26 cellular contexts compared by ENCODE assay signal in the genomic region with DNA sequence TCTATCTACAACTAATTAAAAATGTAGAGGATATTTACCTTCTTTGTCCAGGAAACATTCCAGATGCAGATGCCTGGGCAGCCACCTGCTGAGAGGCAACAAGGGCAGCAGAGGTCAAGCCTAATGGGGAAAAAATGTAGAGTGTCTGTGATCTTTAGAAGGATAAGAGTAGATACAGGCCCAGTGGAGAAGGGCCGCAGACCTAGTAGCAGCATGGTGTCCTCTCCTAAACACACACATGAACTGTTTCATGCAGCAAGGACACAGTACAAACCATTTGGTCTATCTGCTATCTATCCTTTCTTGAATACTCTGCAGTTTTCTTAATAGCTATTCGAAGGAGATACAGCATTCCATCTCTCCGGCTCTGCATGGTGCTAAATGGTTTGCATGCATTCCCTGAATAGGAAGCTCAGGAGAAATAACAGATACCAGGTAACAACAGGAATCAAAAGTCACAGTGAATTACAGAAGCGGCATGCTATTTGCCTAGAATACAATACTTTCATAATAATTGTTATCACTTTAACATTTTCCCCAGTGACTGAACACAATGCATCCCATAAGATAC.
DNase-seq lines count a peak whose midpoint lies in the region; ATAC-seq, FAIRE-seq and TF ChIP-seq lines count a peak whose summit lies in the region.
"Had no signal": no experiment of that assay in that cellular context is flagged by ENCODE, and none has a peak within 500 bp of the region (broad histone marks: within the 10 kb centered on the region; RNA-seq: fewer than 3 reads in every experiment).

No MANE protein-coding gene starts in this region.

- H3K18ac ChIP-seq in H1 (ENCODE audit: extremely low read depth, low read length) = no peak overlapping the region

- peak overlapping the region; percentile 8 for H3K9ac ChIP-seq in HUES48 (ENCODE audit: low read depth, low read length)
- no peak overlapping the region for H3K9ac ChIP-seq in H1 (replicated peaks in 1 of 4; ENCODE audit: extremely low read depth in 1 of 4, low read depth in 3 of 4, low read length in 3 of 4)
- H3K9ac ChIP-seq: KMS-11 had no signal

- DNase-seq in A549 (ENCODE audit: low read depth in 1 of 2, low spot score in 1 of 2) (no peak), H1 (ENCODE audit: low read depth in 1 of 2, low spot score in 2 of 2) (peak; percentile 51 to 62), GM20000 (ENCODE audit: low spot score) (no peak), spleen (no peak), osteocyte (ENCODE audit: extremely low spot score, unreplicated experiment) (no peak)
- no peak for DNase-seq in activated CD4-positive, alpha-beta T cell treated with anti-CD3 and anti-CD28 coated beads, Interleukin-2, amount 50 U/mL, for 48 hours
- DNase-seq: activated CD4-positive, alpha-beta T cell treated with anti-CD3 and anti-CD28 coated beads for 36 hours; activated T-cell treated with anti-CD3 and anti-CD28 coated beads, Interleukin-2, amount 50 U/mL, for 48 hours; CD4-positive, alpha-beta memory T cell; cerebellar nuclear complex; lower lobe of right lung; NCI-H1417; NCI-H446 treated with DMSO at 0.1 percent for 48 hours; NCI-H82; stimulated activated CD4-positive, alpha-beta T cell treated with anti-CD3 and anti-CD28 coated beads, Interleukin-4, amount 100 ng/mL, for 4 hours had no signal

- H3K27me3 ChIP-seq in HUES48 (ENCODE audit: control insufficient read depth, insufficient read depth, low read length) (no peaks in the 10 kb centered on the region), H1 (replicated peaks in 1 of 4; ENCODE audit: control insufficient read depth in 3 of 4, extremely low read depth in 1 of 4, insufficient read depth in 3 of 4, low read length in 3 of 4) (no peaks in the 10 kb centered on the region), spleen (replicated peaks in 1 of 7) (peaks cover 0 to 12% (median 0%) of the 10 kb centered on the region in 7 donors)
- H3K27me3 ChIP-seq: gastroesophageal sphincter, vagina had no signal

- H2AFZ ChIP-seq in H1 (ENCODE audit: low read length) = no peak overlapping the region

- no peaks in the 10 kb centered on the region for H3K9me3 Mint-ChIP-seq in nephron
- no peaks in the 10 kb centered on the region for H3K9me3 Mint-ChIP-seq in osteocyte (ENCODE audit: unreplicated experiment)
- H3K9me3 Mint-ChIP-seq: neural crest cell; stimulated activated memory B cell treated with anti-CD40 and anti-IgM and Interleukin-4, amounts not matched to agents 10 μg/mL and 1 μg/mL and 100 μg/mL, for 72 hours had no signal

- H3K36me3 Mint-ChIP-seq in nephron (ENCODE audit: low read depth) (peaks cover 80% of the 10 kb centered on the region), osteocyte (ENCODE audit: unreplicated experiment) (peaks cover 67% of the 10 kb centered on the region)
- H3K36me3 Mint-ChIP-seq: CD4-positive, alpha-beta memory T cell had no signal

- H3K14ac ChIP-seq in H1 (ENCODE audit: insufficient read length) = no peak overlapping the region

- no peak overlapping the region for H4K91ac ChIP-seq in H1 (replicated peaks; ENCODE audit: insufficient read length, low read length)

- no peaks in the 10 kb centered on the region for H3K23me2 ChIP-seq in H1 (ENCODE audit: low read depth, low read length)

- ATAC-seq in A549 = no peak
- ATAC-seq: activated CD4-positive, alpha-beta T cell treated with anti-CD3 and anti-CD28 coated beads for 36 hours; gastroesophageal sphincter; lower lobe of right lung; sciatic nerve; stimulated activated memory B cell treated with anti-CD40 and anti-IgM and Interleukin-4, amounts not matched to agents 10 μg/mL and 1 μg/mL and 100 μg/mL, for 72 hours had no signal

- intact Hi-C loops in spleen (cut with DNase I; ENCODE audit: low total_unique reads) = no loop called here

- 0 out of 2 replicates have a peak, but pooled peaks cover 2% of the 10 kb centered on the region for H3K79me1 ChIP-seq in H1 (ENCODE audit: low read depth, low read length)

- no peaks in the 10 kb centered on the region for H3K27me3 Mint-ChIP-seq in nephron (ENCODE audit: low read depth)
- no peaks in the 10 kb centered on the region for H3K27me3 Mint-ChIP-seq in osteocyte (ENCODE audit: unreplicated experiment)
- H3K27me3 Mint-ChIP-seq: stimulated activated memory B cell treated with anti-CD40 and anti-IgM and Interleukin-4, amounts not matched to agents 10 μg/mL and 1 μg/mL and 100 μg/mL, for 72 hours had no signal

- no peak for TF ChIP-seq POLR2A in A549 (IDR thresholded peaks at IDR 0.05; ENCODE audit: low read length)
- TF ChIP-seq POLR2A in H1 (IDR thresholded peaks at IDR 0.05; ENCODE audit: control extremely low read depth in 1 of 2, low read depth in 2 of 2, low read length in 2 of 2) = no peak
- no peak for TF ChIP-seq POLR2A in spleen (IDR thresholded peaks at IDR 0.05)

- H3K9me3 ChIP-seq in A549 (no peaks in the 10 kb centered on the region), HUES48 (ENCODE audit: control insufficient read depth, insufficient read depth, low read length) (no peaks in the 10 kb centered on the region), H1 (ENCODE audit: insufficient read depth in 2 of 2, low read depth in 1 of 2, low read length in 1 of 2) (no peaks in the 10 kb centered on the region), spleen (no peaks in the 10 kb centered on the region)
- H3K9me3 ChIP-seq: gastroesophageal sphincter, lower lobe of right lung, vagina had no signal

- no peak for TF ChIP-seq EP300 in A549 (IDR thresholded peaks at IDR 0.05)
- 0 out of 3 replicates have a peak, but pooled peaks of 1 of the 2 experiments have one; percentile 56 for TF ChIP-seq EP300 in H1 (IDR thresholded peaks at IDR 0.05; ENCODE audit: borderline replicate concordance in 1 of 2, low read depth in 2 of 2, low read length in 2 of 2)

- H3K56ac ChIP-seq in H1 (replicated peaks; ENCODE audit: insufficient read length, low read depth, low read length) = no peak overlapping the region

- H3K4me1 ChIP-seq in A549 = peaks cover 27% of the 10 kb centered on the region
- peaks cover 81% of the 10 kb centered on the region for H3K4me1 ChIP-seq in HUES48 (ENCODE audit: control insufficient read depth, insufficient read depth, low read length)
- peaks cover 0 to 37% (median 13%) of the 10 kb centered on the region in 4 experiments; a peak in 6 of 7 replicates for H3K4me1 ChIP-seq in H1 (replicated peaks in 1 of 4; ENCODE audit: control insufficient read depth in 3 of 4, insufficient read depth in 4 of 4, low read length in 3 of 4)
- H3K4me1 ChIP-seq in spleen = no peaks in the 10 kb centered on the region

- H3K27ac ChIP-seq in A549 = 0 out of 6 replicates have a peak overlapping the region, but pooled peaks of 1 of the 2 experiments have one; percentile 20
- peak overlapping the region; percentile 93 for H3K27ac ChIP-seq in HUES48 (ENCODE audit: low read depth, low read length)
- peak overlapping the region; percentile 43; the same call in 1 of the 2 replicates for H3K27ac ChIP-seq in H1 (ENCODE audit: low read depth, low read length)
- no peak overlapping the region for H3K27ac ChIP-seq in spleen
- H3K27ac ChIP-seq: gastroesophageal sphincter, KMS-11, lower lobe of right lung, RWPE1, vagina had no signal

- peak overlapping the region; percentile 46 for H4K5ac ChIP-seq in H1 (ENCODE audit: insufficient read length, low read depth, low read length)

- TF ChIP-seq RAD21 in A549 (conservative IDR thresholded peaks at IDR 0.05 in 1 of 2, IDR thresholded peaks at IDR 0.05 in 1 of 2) (no peak), H1 (IDR thresholded peaks at IDR 0.05 in 1 of 2, conservative IDR thresholded peaks at IDR 0.05 in 1 of 2; ENCODE audit: low read depth in 2 of 2, low read length in 2 of 2) (no peak; a peak in 1 of 4 replicates)

- no peak overlapping the region for H3K4ac ChIP-seq in H1 (replicated peaks; ENCODE audit: insufficient read length, low read depth, low read length)

- H4K8ac ChIP-seq in H1 (ENCODE audit: extremely low read depth, insufficient read depth, low read length) = no peak overlapping the region

- H3K36me3 ChIP-seq in HUES48 (ENCODE audit: control insufficient read depth, insufficient read depth, low read length) (peaks cover 36% of the 10 kb centered on the region), H1 (ENCODE audit: control insufficient read depth in 2 of 4, insufficient read depth in 4 of 4, low read length in 3 of 4) (peaks cover 0 to 35% (median 5%) of the 10 kb centered on the region in 4 experiments; a peak in 4 of 8 replicates), spleen (peaks cover 0 to 31% (median 4%) of the 10 kb centered on the region in 6 donors)
- H3K36me3 ChIP-seq: vagina had no signal

- CTCF ChIA-PET in A549 (lab: Yijun Ruan, JAX) (no interaction called here), H1 (lab: Charles Lee; ENCODE audit: partially characterized antibody) (interaction anchor here (0.6 to 2.2 kb wide), 3 partner anchors 22 to 210 kb away, joined by 3 to 6 read pairs (median 3); no protein-coding TSS in a partner anchor)

- no peak overlapping the region for H3K23ac ChIP-seq in H1 (ENCODE audit: insufficient read length)

- H3K4me1 Mint-ChIP-seq in nephron (peaks cover 23% of the 10 kb centered on the region), osteocyte (ENCODE audit: unreplicated experiment) (peaks cover 41% of the 10 kb centered on the region)
- H3K4me1 Mint-ChIP-seq: activated CD4-positive, alpha-beta T cell treated with anti-CD3 and anti-CD28 coated beads for 36 hours; CD4-positive, alpha-beta memory T cell had no signal

- H2BK20ac ChIP-seq in H1 (ENCODE audit: low read length) = no peak overlapping the region

- peak overlapping the region; percentile 32; the same call in 1 of the 2 replicates for H2BK5ac ChIP-seq in H1 (ENCODE audit: low read depth, low read length)

- H2BK12ac ChIP-seq in H1 (ENCODE audit: low read depth, low read length) = peak overlapping the region; percentile 46; the same call in 1 of the 2 replicates

- no peak overlapping the region for H2BK120ac ChIP-seq in H1 (replicated peaks; ENCODE audit: low read depth, low read length)

- H2AK5ac ChIP-seq in H1 (ENCODE audit: low read depth, low read length) = no peak overlapping the region; the same call in 1 of the 2 replicates

- peak overlapping the region in 2 of 3 experiments; percentile 18 to 45 for H3K27ac Mint-ChIP-seq in nephron
- H3K27ac Mint-ChIP-seq in osteocyte (ENCODE audit: unreplicated experiment) = no peak overlapping the region
- H3K27ac Mint-ChIP-seq: activated CD4-positive, alpha-beta T cell treated with anti-CD3 and anti-CD28 coated beads for 36 hours; CD4-positive, alpha-beta memory T cell; stimulated activated memory B cell treated with anti-CD40 and anti-IgM and Interleukin-4, amounts not matched to agents 10 μg/mL and 1 μg/mL and 100 μg/mL, for 72 hours had no signal

- H4K20me1 ChIP-seq in H1 (replicated peaks in 1 of 2; ENCODE audit: control insufficient read depth in 1 of 2, insufficient read depth in 2 of 2, low read length in 2 of 2) = no peaks in the 10 kb centered on the region

- H3K4me3 Mint-ChIP-seq in nephron = no peak overlapping the region
- no peak overlapping the region for H3K4me3 Mint-ChIP-seq in osteocyte (ENCODE audit: unreplicated experiment)
- H3K4me3 Mint-ChIP-seq: activated CD4-positive, alpha-beta T cell treated with anti-CD3 and anti-CD28 coated beads for 36 hours; CD4-positive, alpha-beta memory T cell; stimulated activated memory B cell treated with anti-CD40 and anti-IgM and Interleukin-4, amounts not matched to agents 10 μg/mL and 1 μg/mL and 100 μg/mL, for 72 hours had no signal

- WGBS in A549 (ENCODE audit: missing lambda C conversion rate) = 83% methylated on average over 4 of the region's 4 CpGs
- 18% methylated on average over 4 of the region's 4 CpGs; no CpG with 5 or more reads in 1 of the 2 experiments for WGBS in H1 (ENCODE audit: extremely low coverage in 1 of 2, insufficient coverage in 1 of 2, insufficient read length in 1 of 2, insufficient replicate concordance in 2 of 2, low coverage in 1 of 2, low lambda C conversion rate in 2 of 2, missing lambda C conversion rate in 1 of 2), 2 experiments
- WGBS in spleen, 5 donors = 89 to 96% (median 94%) methylated on average over 4 of the region's 4 CpGs

- TF ChIP-seq CTCF in A549 (IDR thresholded peaks at IDR 0.05) = no peak
- no peak for TF ChIP-seq CTCF in H1 (IDR thresholded peaks at IDR 0.05; ENCODE audit: control extremely low read depth in 1 of 3, insufficient read depth in 1 of 3, low read depth in 1 of 3, low read length in 3 of 3)
- no peak for TF ChIP-seq CTCF in nephron (IDR thresholded peaks at IDR 0.05; ENCODE audit: unreplicated experiment in 3 of 3)
- TF ChIP-seq CTCF in GM20000 (IDR thresholded peaks at IDR 0.05; ENCODE audit: extremely low read depth, missing control alignments) = no peak
- TF ChIP-seq CTCF in spleen (IDR thresholded peaks at IDR 0.05 in 8 of 11, conservative IDR thresholded peaks at IDR 0.05 in 3 of 11) = no peak
- no peak for TF ChIP-seq CTCF in osteocyte (IDR thresholded peaks at IDR 0.05)

- H2BK15ac ChIP-seq in H1 (ENCODE audit: low read length) = no peak overlapping the region

- POLR2A ChIA-PET in A549 (lab: Yijun Ruan, JAX) = no interaction called here
- POLR2A ChIA-PET in H1 (lab: Charles Lee; ENCODE audit: partially characterized antibody) = interaction anchor here (0.6 to 1.5 kb wide), 6 partner anchors 10 to 486 kb away, joined by 3 to 6 read pairs (median 4); no protein-coding TSS in a partner anchor

- FAIRE-seq in A549 (lab: Jason Lieb, UNC) (no peak), H1 (lab: Jason Lieb, UNC) (peak; percentile 86)
- FAIRE-seq: endothelial cell of umbilical vein, H54 had no signal

- peaks cover 0 to 6% of the 10 kb centered on the region in 2 experiments; a peak in 3 of 4 replicates for H3K79me2 ChIP-seq in H1 (ENCODE audit: control insufficient read depth in 1 of 2, insufficient read depth in 2 of 2, low read length in 2 of 2)

- no peak overlapping the region for H3K4me3 ChIP-seq in A549
- H3K4me3 ChIP-seq in HUES48 (ENCODE audit: low read depth, low read length) = peak overlapping the region; percentile 52
- H3K4me3 ChIP-seq in H1 (ENCODE audit: extremely low read depth in 1 of 4, insufficient read depth in 2 of 4, low read depth in 3 of 4, low read length in 4 of 4) = peak overlapping the region in 2 of 4 experiments; percentile 4 to 11; a peak in 1 of 8 replicates
- no peak overlapping the region for H3K4me3 ChIP-seq in spleen
- H3K4me3 ChIP-seq: gastroesophageal sphincter, lower lobe of right lung, vagina had no signal

- H3K4me2 ChIP-seq in A549 (no peak overlapping the region), H1 (ENCODE audit: insufficient read depth in 1 of 2, low read depth in 2 of 2, low read length in 2 of 2) (peak overlapping the region; percentile 59 to 60)
- H3K4me2 ChIP-seq: KMS-11 had no signal

Comparison
In these comparisons a context has a peak if more than half of its experiments do, and no peak if none do; other contexts are left out.
1. DNase-seq: peak in H1 (2 of 2); none in A549 (0 of 2), GM20000 (single experiment), spleen (single experiment), activated CD4-positive, alpha-beta T cell treated with anti-CD3 and anti-CD28 coated beads, Interleukin-2, amount 50 U/mL, for 48 hours (0 of 2) and osteocyte (single experiment).
2. H3K27ac ChIP-seq: peak in HUES48 (single experiment) and H1 (single experiment); none in spleen (0 of 8).